Comparison of ENCODE assay signal across 29 cellular contexts in genomic region chr2:38218995-38219394, GRCh38.
"Had no signal": no experiment of that assay in that cellular context is flagged by ENCODE, and none has a peak within 500 bp of the region (broad histone marks: within the 10 kb centered on the region; RNA-seq: fewer than 3 reads in every experiment).

No MANE protein-coding gene starts in this region.

- FAIRE-seq: bronchial epithelial cell had no signal

- DNase-seq: activated B cell treated with CpG ODN at 0.5 μM for 24 hours; activated CD4-positive, alpha-beta T cell treated with anti-CD3 and anti-CD28 coated beads for 1 hour; activated CD4-positive, alpha-beta T cell treated with anti-CD3 and anti-CD28 coated beads, Interleukin-2, amount 10 ng/mL, durations not matched to agents 24 days and 14 days; activated CD4-positive, alpha-beta T cell treated with anti-CD3 and anti-CD28 coated beads, Interleukin-2, amount 50 U/mL, for 48 hours; activated CD8-positive, alpha-beta memory T cell treated with anti-CD3 and anti-CD28 coated beads, Interleukin-2, amount 10 ng/mL, durations not matched to agents 7 days and 5 days; activated effector memory CD4-positive, alpha-beta T cell treated with Interleukin-2 at 50 U/mL for 16 hours; activated naive CD4-positive, alpha-beta T cell; activated naive CD8-positive, alpha-beta T cell treated with anti-CD3 and anti-CD28 coated beads, Interleukin-2, amount 50 U/mL, for 24 hours; activated T-cell treated with anti-CD3 and anti-CD28 coated beads, Interleukin-2, amount 50 U/mL, for 24 hours; amniotic stem cell; central memory CD4-positive, alpha-beta T cell; Kasumi-1; NCI-H1105 treated with DMSO at 0.1 percent for 48 hours; NCI-H1436 treated with DMSO at 0.1 percent for 48 hours; NCI-H1930; NCI-H226; NCI-H510A; NCI-H526 treated with DMSO at 0.1 percent for 48 hours; NK-92 treated with Interleukin-12 subunit alpha and Interleukin-12 subunit beta, amount 100 ng/mL, for 24 hours; OCI-M1; RPMI8226; SJCRH30; T-helper 17 cell; T-helper 9 cell had no signal

- H3K27ac ChIP-seq: ascending aorta, body of pancreas, SJCRH30 had no signal

- ATAC-seq: activated CD8-positive, alpha-beta memory T cell treated with anti-CD3 and anti-CD28 coated beads, Interleukin-2, amount 10 ng/mL, durations not matched to agents 7 days and 5 days; activated naive CD4-positive, alpha-beta T cell treated with anti-CD3 and anti-CD28 coated beads, Interleukin-2, amount 50 U/mL, for 72 hours; activated naive CD8-positive, alpha-beta T cell treated with anti-CD3 and anti-CD28 coated beads, Interleukin-2, amount 50 U/mL, for 24 hours; Panc1; T-helper 17 cell had no signal

- H3K9me3 ChIP-seq: ascending aorta, body of pancreas, SJCRH30 had no signal

- H3K4me3 ChIP-seq: ascending aorta, body of pancreas, SJCRH30 had no signal

- H3K4me1 ChIP-seq: ascending aorta, body of pancreas, SJCRH30 had no signal

- H3K36me3 ChIP-seq: ascending aorta, SJCRH30 had no signal

- H3K27me3 ChIP-seq: ascending aorta, body of pancreas, SJCRH30 had no signal
